ENCODE assay signal across 8 cellular contexts in genomic region chr6:130366011-130366963, GRCh38. TPM values are rescaled to one million over a fixed set of nuclear protein-coding genes. Genes with fewer than 3 reads are reported as not detected.
DNase-seq lines count a peak whose midpoint lies in the region; ATAC-seq, FAIRE-seq and TF ChIP-seq lines count a peak whose summit lies in the region.

TSS of gene TMEM200A (plus strand) at chr6:130366017. CDS start at chr6:130440423, 74,406 bp downstream.

- peak; percentile 27 for ATAC-seq in GM21423 (IDR thresholded peaks at IDR 0.05; ENCODE audit: unreplicated experiment)

- TF ChIP-seq POLR2A in adrenal gland (IDR thresholded peaks at IDR 0.05) = peak in 1 of 2 donors; percentile 33

- no peaks in the 10 kb centered on the region for H3K9me3 ChIP-seq in adrenal gland (replicated peaks in 1 of 3)

- H3K27me3 ChIP-seq in adrenal gland (no peaks in the 10 kb centered on the region), rectal smooth muscle tissue (ENCODE audit: control insufficient read depth, insufficient read depth, low read length) (peaks cover 7% of the 10 kb centered on the region)

- TF ChIP-seq CTCF in AG09319 (IDR thresholded peaks at IDR 0.05; ENCODE audit: low read depth, low read length) = peak; percentile 30
- no peak for TF ChIP-seq CTCF in RWPE1 (conservative IDR thresholded peaks at IDR 0.05; ENCODE audit: low read depth)
- TF ChIP-seq CTCF in adrenal gland (IDR thresholded peaks at IDR 0.05) = peak in 2 of 6 experiments; percentile 10 to 14

- H3K4me1 ChIP-seq in adrenal gland (replicated peaks in 1 of 2) (peaks cover 0 to 18% of the 10 kb centered on the region in 2 donors), rectal smooth muscle tissue (ENCODE audit: control insufficient read depth, insufficient read depth, low read length) (peaks cover 3% of the 10 kb centered on the region)

- intact Hi-C loops in adrenal gland (cut with DNase I) = loop anchor here in 1 of 2 donors (10.0 kb wide), 1 partner anchor 329 kb away; no protein-coding TSS in a partner anchor

- no peak for FAIRE-seq in RCC 7860 (lab: Jason Lieb, UNC)

- WGBS in adrenal gland, 4 donors = 0 to 2% (median 1%) methylated on average over 21 to 75 of the region's 75 CpGs

- DNase-seq in AG09319 (ENCODE audit: extremely low read depth, low read depth) = peak; percentile 31
- peak; percentile 15 for DNase-seq in RWPE1 (ENCODE audit: low spot score)
- DNase-seq in adrenal gland = peak; percentile 59 to 82 (median 65)
- DNase-seq in hepatic stellate cell (ENCODE audit: low spot score) = peak; percentile 72
- no peak for DNase-seq in RCC 7860 (ENCODE audit: low spot score)
- no peak for DNase-seq in KG1 (lab: John Stamatoyannopoulos, UW)

- H3K27ac ChIP-seq in RWPE1 (no peak within 1 kb of the TSS), adrenal gland (peak within 1 kb of the TSS in 3 of 5 donors; percentile 48 to 78 (median 74)), rectal smooth muscle tissue (ENCODE audit: low read depth, low read length) (no peak within 1 kb of the TSS)

- H3K4me3 ChIP-seq in adrenal gland (peak within 1 kb of the TSS; percentile 36 to 82 (median 64)), rectal smooth muscle tissue (ENCODE audit: low read length) (peak within 1 kb of the TSS; percentile 70)

- POLR2A ChIA-PET in RWPE1 (lab: Yijun Ruan, JAX; ENCODE audit: low non-redundant PET) = no interaction called here

- CTCF ChIA-PET in RWPE1 (lab: Yijun Ruan, JAX) = interaction anchor here (0.6 to 1.0 kb wide), 4 partner anchors 79 to 1552 kb away, joined by 3 to 6 read pairs (median 4); no protein-coding TSS in a partner anchor

- no peak within 1 kb of the TSS for H3K9ac ChIP-seq in rectal smooth muscle tissue (ENCODE audit: low read length)

- H3K36me3 ChIP-seq in adrenal gland (replicated peaks in 1 of 2) (no peaks in the 10 kb centered on the region), rectal smooth muscle tissue (ENCODE audit: control insufficient read depth, insufficient read depth, low read length) (no peaks in the 10 kb centered on the region)

RNA-seq across cellular contexts. Expression of gene TMEM200A, which starts in this region (rescaled TPM):
- 10 to 100 TPM; 21.6 to 87.7 (median 30.2) TPM for total RNA-seq in adrenal gland
- 10 to 100 TPM in 1 of 3 donors, 1 to 10 TPM in 2; 1.9 to 80.6 (median 7.1) TPM for polyA plus RNA-seq in adrenal gland

Comparison
In these comparisons a context has a peak if more than half of its experiments do, and no peak if none do; other contexts are left out.
1. DNase-seq: peak in AG09319 (single experiment), RWPE1 (single experiment), adrenal gland (7 of 7) and hepatic stellate cell (single experiment); none in RCC 7860 (single experiment) and KG1 (single experiment).
2. H3K27ac ChIP-seq: peak in adrenal gland (3 of 5); none in RWPE1 (single experiment) and rectal smooth muscle tissue (single experiment).